Comparison of ENCODE assay signal across 12 cellular contexts in genomic region chr15:80990955-80991354, GRCh38. TPM values are rescaled to one million over a fixed set of nuclear protein-coding genes. Genes with fewer than 3 reads are reported as not detected.
DNase-seq lines count a peak whose midpoint lies in the region; ATAC-seq and TF ChIP-seq lines count a peak whose summit lies in the region.
"Had no signal": no experiment of that assay in that cellular context is flagged by ENCODE, and none has a peak within 500 bp of the region (broad histone marks: within the 10 kb centered on the region; RNA-seq: fewer than 3 reads in every experiment).

No MANE protein-coding gene starts in this region.

- 85 to 88% methylated on average over 1 of the region's 1 CpG for WGBS in body of pancreas, 2 donors

- H3K27me3 ChIP-seq in breast epithelium (no peaks in the 10 kb centered on the region), body of pancreas (no peaks in the 10 kb centered on the region)
- H3K27me3 ChIP-seq: adrenal gland, pancreas had no signal

- H3K9me3 Mint-ChIP-seq in MCF 10A (ENCODE audit: unreplicated experiment), result no peaks in the 10 kb centered on the region
- peaks cover 0 to under 1% (median 0%) of the 10 kb centered on the region in 9 donors for H3K9me3 Mint-ChIP-seq in naive thymus-derived CD8-positive, alpha-beta T cell
- H3K9me3 Mint-ChIP-seq in type B pancreatic cell, result no peaks in the 10 kb centered on the region
- H3K9me3 Mint-ChIP-seq in nephron progenitor cell, result peaks cover 3% of the 10 kb centered on the region

- no peak for TF ChIP-seq POLR2A in breast epithelium (IDR thresholded peaks at IDR 0.05)
- TF ChIP-seq POLR2A in body of pancreas (IDR thresholded peaks at IDR 0.05), result no peak

- TF ChIP-seq CTCF in breast epithelium (IDR thresholded peaks at IDR 0.05) (no peak), MCF 10A (IDR thresholded peaks at IDR 0.05; ENCODE audit: unreplicated experiment) (no peak), body of pancreas (IDR thresholded peaks at IDR 0.05) (no peak), type B pancreatic cell (conservative IDR thresholded peaks at IDR 0.05) (no peak), nephron progenitor cell (IDR thresholded peaks at IDR 0.05) (no peak)

- H3K9me3 ChIP-seq in breast epithelium, result no peaks in the 10 kb centered on the region
- no peaks in the 10 kb centered on the region for H3K9me3 ChIP-seq in body of pancreas
- H3K9me3 ChIP-seq: adrenal gland, pancreas had no signal

- H3K4me3 Mint-ChIP-seq in MCF 10A (ENCODE audit: unreplicated experiment) (no peak overlapping the region), type B pancreatic cell (peak overlapping the region; percentile 37), nephron progenitor cell (no peak overlapping the region)
- peak overlapping the region in 8 of 10 donors; percentile 7 to 62 (median 33) for H3K4me3 Mint-ChIP-seq in naive thymus-derived CD8-positive, alpha-beta T cell

- H3K36me3 ChIP-seq in breast epithelium (no peaks in the 10 kb centered on the region), body of pancreas (replicated peaks in 1 of 2; ENCODE audit: insufficient read depth in 1 of 2, low read depth in 2 of 2) (no peaks in the 10 kb centered on the region)
- H3K36me3 ChIP-seq: adrenal gland, pancreas had no signal

- no TSS peak for BruUV-seq in MCF 10A (replicated peaks; lab: Mats Ljungman, UMichigan)

- DNase-seq in breast epithelium (ENCODE audit: low spot score in 2 of 2) (no peak), MCF 10A (ENCODE audit: unreplicated experiment) (no peak), body of pancreas (no peak), type B pancreatic cell (ENCODE audit: extremely low spot score, unreplicated experiment) (no peak), nephron progenitor cell (no peak), kidney glomerular epithelial cell (lab: John Stamatoyannopoulos, UW) (no peak)
- DNase-seq in naive thymus-derived CD8-positive, alpha-beta T cell, result no peak
- DNase-seq: NCI-H2227 treated with DMSO at 0.1 percent for 48 hours had no signal

- H3K27ac ChIP-seq in breast epithelium, result peak overlapping the region; percentile 56 to 72
- peak overlapping the region in 3 of 4 donors; percentile 87 to 91 (median 89) for H3K27ac ChIP-seq in body of pancreas
- H3K27ac ChIP-seq: SK-N-MC had no signal

- CTCF ChIA-PET in MCF 10A (lab: Yijun Ruan, JAX), result interaction anchor here (0.6 to 1.7 kb wide), 5 partner anchors 10 to 541 kb away, joined by 3 to 6 read pairs (median 4); partner anchors contain the start of gene CEMIP

- H3K36me3 Mint-ChIP-seq in MCF 10A (ENCODE audit: insufficient read depth, unreplicated experiment), result peaks cover 6% of the 10 kb centered on the region
- H3K36me3 Mint-ChIP-seq in naive thymus-derived CD8-positive, alpha-beta T cell, result peaks cover 0 to 15% (median 0%) of the 10 kb centered on the region in 3 donors
- peaks cover 5% of the 10 kb centered on the region for H3K36me3 Mint-ChIP-seq in type B pancreatic cell
- peaks cover 10% of the 10 kb centered on the region for H3K36me3 Mint-ChIP-seq in nephron progenitor cell (ENCODE audit: low read depth)

- no peak overlapping the region for H3K27ac Mint-ChIP-seq in MCF 10A (ENCODE audit: low read depth, unreplicated experiment)
- peak overlapping the region in 8 of 10 donors; percentile 24 to 77 (median 64) for H3K27ac Mint-ChIP-seq in naive thymus-derived CD8-positive, alpha-beta T cell
- no peak overlapping the region for H3K27ac Mint-ChIP-seq in type B pancreatic cell
- H3K27ac Mint-ChIP-seq in nephron progenitor cell, result no peak overlapping the region

- H3K4me3 ChIP-seq in breast epithelium (no peak overlapping the region), body of pancreas (no peak overlapping the region)

- H3K27me3 Mint-ChIP-seq in MCF 10A (ENCODE audit: insufficient read depth, unreplicated experiment) (no peaks in the 10 kb centered on the region), type B pancreatic cell (no peaks in the 10 kb centered on the region), nephron progenitor cell (ENCODE audit: low read depth, poor library complexity) (peaks cover 8% of the 10 kb centered on the region)
- H3K27me3 Mint-ChIP-seq in naive thymus-derived CD8-positive, alpha-beta T cell, result no peaks in the 10 kb centered on the region

- intact Hi-C loops in breast epithelium (cut with DNase I; ENCODE audit: low total_unique reads) (no loop called here), MCF 10A (cut with micrococcal nuclease) (no loop called here), body of pancreas (cut with DNase I) (no loop called here)

- H3K4me1 Mint-ChIP-seq in MCF 10A (ENCODE audit: insufficient read depth, unreplicated experiment) (peaks cover 32% of the 10 kb centered on the region), type B pancreatic cell (ENCODE audit: unreplicated experiment) (peaks cover 21% of the 10 kb centered on the region), nephron progenitor cell (peaks cover 28% of the 10 kb centered on the region)
- H3K4me1 Mint-ChIP-seq in naive thymus-derived CD8-positive, alpha-beta T cell, result peaks cover 34 to 58% (median 54%) of the 10 kb centered on the region in 4 donors

- H3K4me1 ChIP-seq in breast epithelium (peaks cover 0 to 5% of the 10 kb centered on the region in 2 donors), body of pancreas (peaks cover 45% of the 10 kb centered on the region)

- POLR2A ChIA-PET in MCF 10A (lab: Yijun Ruan, JAX), result interaction anchor here (0.6 to 4.3 kb wide), 7 partner anchors 10 to 383 kb away, joined by 3 to 76 read pairs (median 3); partner anchors contain the start of gene TLNRD1
- POLR2A ChIA-PET in naive thymus-derived CD8-positive, alpha-beta T cell (lab: Charles Lee), result interaction anchor here (0.9 to 4.9 kb wide), 3 partner anchors 8 to 306 kb away, joined by 4 to 58 read pairs (median 8); partner anchors contain the start of gene TLNRD1

- no peak for ATAC-seq in body of pancreas
- no peak for ATAC-seq in naive thymus-derived CD8-positive, alpha-beta T cell
- no peak for ATAC-seq in GM18511 (IDR thresholded peaks at IDR 0.05; ENCODE audit: unreplicated experiment)

RNA-seq across cellular contexts. Expression of gene MESD, which starts 1.3 kb away (rescaled TPM):
- total RNA-seq in breast epithelium (10 to 100 TPM; 17.1 to 32.9 (median 27.2) TPM), MCF 10A (2022) (29.7 and 30.2 TPM in 2 replicates), body of pancreas (10 to 100 TPM; 22.3 to 34.6 TPM), type B pancreatic cell (ENCODE audit: low replicate concordance) (30.7 and 36.6 TPM in 2 replicates)
- 10 to 100 TPM; 30.5 to 30.7 TPM for total RNA-seq in naive thymus-derived CD8-positive, alpha-beta T cell
- polyA plus RNA-seq in naive thymus-derived CD8-positive, alpha-beta T cell, result 10 to 100 TPM; 21.3 to 30.7 (median 22.5) TPM

RNA-seq across cellular contexts. Expression of gene TLNRD1, which starts 9.8 kb away (rescaled TPM):
- total RNA-seq in breast epithelium, result 10 to 100 TPM; 15.1 to 21.6 (median 16.8) TPM
- 17.1 and 18.3 TPM in 2 replicates for total RNA-seq in MCF 10A (2022)
- total RNA-seq in body of pancreas, result 10 to 100 TPM; 22.6 to 44.8 TPM
- 10 to 100 TPM; 19.2 to 19.6 TPM for total RNA-seq in naive thymus-derived CD8-positive, alpha-beta T cell
- polyA plus RNA-seq in naive thymus-derived CD8-positive, alpha-beta T cell, result 1 to 10 TPM; 2.2 to 2.9 (median 2.8) TPM
- total RNA-seq in type B pancreatic cell (ENCODE audit: low replicate concordance), result 16.7 and 20.1 TPM in 2 replicates

Comparison
In these comparisons a context has a peak if more than half of its experiments do, and no peak if none do; other contexts are left out.
1. H3K27ac Mint-ChIP-seq: peak in naive thymus-derived CD8-positive, alpha-beta T cell (8 of 10); none in MCF 10A (single experiment), type B pancreatic cell (single experiment) and nephron progenitor cell (single experiment).
2. H3K4me3 Mint-ChIP-seq: peak in naive thymus-derived CD8-positive, alpha-beta T cell (8 of 10) and type B pancreatic cell (single experiment); none in MCF 10A (single experiment) and nephron progenitor cell (single experiment).